8 cellular contexts compared by ENCODE assay signal in the genomic region with DNA sequence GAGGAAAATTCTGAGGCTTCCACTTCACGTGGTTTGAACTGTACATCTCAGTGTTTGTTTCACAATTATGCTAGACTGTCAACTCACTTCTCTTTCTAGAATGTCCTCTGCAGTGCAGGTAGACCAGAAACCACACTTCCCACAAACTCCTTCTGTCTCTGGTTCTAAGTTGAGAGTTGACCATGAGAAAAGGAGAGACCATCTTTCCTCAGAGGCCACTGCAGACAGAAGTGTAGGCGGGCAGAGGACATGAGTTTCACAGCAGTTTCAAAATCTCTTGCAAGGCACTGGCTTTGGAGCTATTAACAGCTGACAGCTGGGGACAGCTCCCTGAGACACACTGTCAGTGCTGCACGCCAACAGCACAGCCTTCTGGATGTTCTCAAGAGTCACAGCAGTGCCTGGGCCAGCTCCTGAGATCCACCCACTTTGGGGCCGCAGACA. TPM values are rescaled to one million over a fixed set of nuclear protein-coding genes. Genes with fewer than 3 reads are reported as not detected.
DNase-seq lines count a peak whose midpoint lies in the region; ATAC-seq and TF ChIP-seq lines count a peak whose summit lies in the region.

No MANE protein-coding gene starts in this region.

- peak; percentile 30 for DNase-seq in CD1c-positive myeloid dendritic cell (ENCODE audit: extremely low spot score)
- DNase-seq in activated T-cell treated with anti-CD3 and anti-CD28 coated beads, Interleukin-2, amount 50 U/mL, for 1 hour, result no peak
- no peak for DNase-seq in NCI-H1694 (lab: John Stamatoyannopoulos, UW)
- no peak for DNase-seq in activated effector memory CD4-positive, alpha-beta T cell treated with Interleukin-2 at 50 U/mL for 16 hours
- no peak for DNase-seq in medulla oblongata (ENCODE audit: extremely low spot score)

- no peaks in the 10 kb centered on the region for H3K9me3 ChIP-seq in gastroesophageal sphincter

- no peak for TF ChIP-seq CTCF in gastroesophageal sphincter (IDR thresholded peaks at IDR 0.05)

- no peak overlapping the region for H3K27ac ChIP-seq in gastroesophageal sphincter

- ATAC-seq in GM21367 (IDR thresholded peaks at IDR 0.05; ENCODE audit: unreplicated experiment) (peak; percentile 96), HG03457 (IDR thresholded peaks at IDR 0.05; ENCODE audit: unreplicated experiment) (peak; percentile 94), gastroesophageal sphincter (peak; percentile 79)

- H3K4me3 ChIP-seq in gastroesophageal sphincter, result no peak overlapping the region

- no peak for TF ChIP-seq EP300 in gastroesophageal sphincter (IDR thresholded peaks at IDR 0.05)

- TF ChIP-seq POLR2A in gastroesophageal sphincter (IDR thresholded peaks at IDR 0.05), result no peak

- WGBS in gastroesophageal sphincter (ENCODE audit: low coverage in 1 of 2), 2 donors, result 41 to 74% methylated on average over 3 of the region's 4 CpGs

- H3K36me3 ChIP-seq in gastroesophageal sphincter, result peaks cover 3 to 76% of the 10 kb centered on the region in 2 donors

- no peaks in the 10 kb centered on the region for H3K27me3 ChIP-seq in gastroesophageal sphincter

- no peaks in the 10 kb centered on the region for H3K4me1 ChIP-seq in gastroesophageal sphincter

RNA-seq across cellular contexts. Expression of gene MOXD1, which starts 55.4 kb away (rescaled TPM):
- total RNA-seq in gastroesophageal sphincter, result 10 to 100 TPM; 20.3 to 37.3 (median 33.2) TPM

RNA-seq across cellular contexts. Expression of gene STX7, which starts 56.2 kb away (rescaled TPM):
- 100 to 1,000 TPM in 1 of 4 donors, 10 to 100 TPM in 3; 59.5 to 102 (median 65.3) TPM for total RNA-seq in gastroesophageal sphincter
